10 cellular contexts compared by ENCODE assay signal in the genomic region with DNA sequence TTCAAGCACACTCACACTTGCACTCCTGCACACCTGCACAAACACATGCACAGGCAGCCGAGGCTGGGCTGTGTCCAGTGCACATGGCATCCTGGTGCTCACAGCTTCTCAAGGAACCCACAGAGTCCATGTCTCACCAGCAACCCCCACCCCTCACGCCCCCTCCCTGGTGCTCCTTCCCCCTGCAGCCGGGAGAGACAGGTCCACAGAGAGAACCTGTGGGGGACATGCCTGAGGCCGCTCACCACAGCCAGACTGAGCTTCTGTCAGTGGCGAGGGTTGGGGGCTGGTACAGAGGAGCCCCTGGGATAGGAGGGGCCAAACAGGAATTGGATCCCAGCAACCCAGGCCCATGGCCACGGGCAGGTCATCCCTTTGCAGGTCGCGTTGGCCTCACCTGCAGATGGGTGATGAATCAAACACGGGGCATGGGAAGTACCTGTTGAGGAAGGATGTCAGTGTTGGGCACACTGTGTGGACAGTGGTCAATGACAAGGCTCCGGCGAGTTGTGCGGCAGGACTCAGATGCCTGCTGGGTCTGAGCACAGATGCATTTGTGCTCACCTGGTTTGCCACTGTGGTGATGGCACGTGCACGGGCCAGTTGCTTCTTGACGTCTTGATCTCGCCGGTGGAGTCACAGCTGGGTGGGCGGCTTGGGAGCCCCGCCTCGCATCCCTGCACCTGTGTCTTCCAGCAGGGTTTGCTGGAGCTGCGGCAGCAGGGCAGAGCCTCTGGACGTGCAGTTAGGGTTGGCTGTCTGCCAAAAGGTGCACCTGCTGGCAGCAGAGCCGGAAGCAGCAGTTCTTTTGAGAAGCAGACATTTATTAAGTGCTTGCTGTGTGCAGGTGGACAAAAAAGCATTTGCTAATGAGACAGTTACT.
DNase-seq lines count a peak whose midpoint lies in the region; ATAC-seq and TF ChIP-seq lines count a peak whose summit lies in the region.
"Had no signal": no experiment of that assay in that cellular context is flagged by ENCODE, and none has a peak within 500 bp of the region (broad histone marks: within the 10 kb centered on the region; RNA-seq: fewer than 3 reads in every experiment).

No MANE protein-coding gene starts in this region.

- no peak for DNase-seq in IMR-90
- peak; percentile 78 for DNase-seq in NCI-H2081 treated with DMSO at 0.1 percent for 48 hours (lab: John Stamatoyannopoulos, UW)
- DNase-seq in activated B cell treated with CpG ODN at 0.5 μM for 24 hours: peak; percentile 3
- peak; percentile 65 for DNase-seq in spleen
- DNase-seq in activated T-cell treated with anti-CD3 and anti-CD28 coated beads, Interleukin-2, amount 50 U/mL, for 1 hour: no peak
- no peak for DNase-seq in RWPE1 (ENCODE audit: low spot score)
- DNase-seq: activated T-cell treated with anti-CD3 and anti-CD28 coated beads for 4 hours, midbrain, T-helper 2 cell had no signal

- no peak overlapping the region for H4K8ac ChIP-seq in IMR-90 (ENCODE audit: low read depth in 2 of 2, low read length in 2 of 2)

- no peaks in the 10 kb centered on the region for H3K4me1 Mint-ChIP-seq in activated B cell treated with CpG ODN at 0.5 μM for 24 hours

- H3K27me3 Mint-ChIP-seq in activated B cell treated with CpG ODN at 0.5 μM for 24 hours: no peaks in the 10 kb centered on the region

- H2BK120ac ChIP-seq in IMR-90 (ENCODE audit: low read depth, low read length): no peak overlapping the region

- H2AK9ac ChIP-seq in IMR-90 (replicated peaks; ENCODE audit: low read depth, low read length, poor library complexity): no peak overlapping the region

- 73% methylated on average over 16 of the region's 23 CpGs; no CpG with 5 or more reads in 1 of the 2 experiments for WGBS in IMR-90 (ENCODE audit: extremely low coverage in 2 of 2, insufficient read length in 1 of 2), 2 experiments
- 76 to 82% (median 80%) methylated on average over 16 to 23 of the region's 23 CpGs for WGBS in spleen, 5 donors

- no peak overlapping the region for H3K56ac ChIP-seq in IMR-90 (ENCODE audit: extremely low read depth, insufficient read depth, low read length)

- no peak overlapping the region for H3K18ac ChIP-seq in IMR-90 (ENCODE audit: low read depth, low read length)

- H2BK15ac ChIP-seq in IMR-90 (ENCODE audit: low read depth, low read length): no peak overlapping the region

- H3K9me3 ChIP-seq in IMR-90 (ENCODE audit: control insufficient read depth, insufficient read depth, low read length) (peaks cover 51% of the 10 kb centered on the region), spleen (no peaks in the 10 kb centered on the region)

- H3K4me3 ChIP-seq in IMR-90 (ENCODE audit: insufficient read depth, low read depth, low read length) (no peak overlapping the region), spleen (no peak overlapping the region)

- peak overlapping the region; percentile 21 for H2AFZ ChIP-seq in IMR-90 (replicated peaks; ENCODE audit: low read length, poor library complexity)

- H4K5ac ChIP-seq in IMR-90 (ENCODE audit: low read depth, low read length): no peak overlapping the region

- no peaks in the 10 kb centered on the region for H3K36me3 ChIP-seq in IMR-90 (ENCODE audit: control insufficient read depth, insufficient read depth, low read length)
- no peaks in the 10 kb centered on the region for H3K36me3 ChIP-seq in spleen

- no peak overlapping the region for H3K9ac ChIP-seq in IMR-90 (ENCODE audit: low read depth, low read length)

- TF ChIP-seq RAD21 in IMR-90 (IDR thresholded peaks at IDR 0.05; ENCODE audit: low read length): no peak

- dilution Hi-C loops in IMR-90 (cut with HindIII; ENCODE audit: low sequenced_read_pairs, unreplicated experiment): no loop called here

- H3K4me3 Mint-ChIP-seq in activated B cell treated with CpG ODN at 0.5 μM for 24 hours: no peak overlapping the region

- no peak overlapping the region for H3K27ac Mint-ChIP-seq in activated B cell treated with CpG ODN at 0.5 μM for 24 hours

- H4K20me1 ChIP-seq in IMR-90 (ENCODE audit: insufficient read depth, low read length): no peaks in the 10 kb centered on the region

- H2BK20ac ChIP-seq in IMR-90 (ENCODE audit: low read depth, low read length): no peak overlapping the region

- H4K91ac ChIP-seq in IMR-90 (ENCODE audit: insufficient read depth, low read depth, low read length): no peak overlapping the region

- no peaks in the 10 kb centered on the region for H3K4me1 ChIP-seq in IMR-90 (ENCODE audit: control insufficient read depth, insufficient read depth, low read length)
- peaks cover 0 to 38% (median 18%) of the 10 kb centered on the region in 6 donors for H3K4me1 ChIP-seq in spleen

- TF ChIP-seq POLR2A in IMR-90 (IDR thresholded peaks at IDR 0.05; ENCODE audit: low read depth, low read length): no peak
- TF ChIP-seq POLR2A in spleen (IDR thresholded peaks at IDR 0.05): no peak

- in situ Hi-C loops in IMR-90 (cut with MboI; ENCODE audit: low sequenced_read_pairs): no loop called here

- no peak overlapping the region for H2AK5ac ChIP-seq in IMR-90 (ENCODE audit: low read depth, low read length)

- H2BK5ac ChIP-seq in IMR-90 (ENCODE audit: low read depth, low read length, poor library complexity, severe bottlenecking): no peak overlapping the region

- no peaks in the 10 kb centered on the region for H3K36me3 Mint-ChIP-seq in activated B cell treated with CpG ODN at 0.5 μM for 24 hours (ENCODE audit: low read depth)

- ATAC-seq in IMR-90 (ENCODE audit: low read depth) (no peak), activated B cell treated with CpG ODN at 0.5 μM for 24 hours (ENCODE audit: low read depth) (no peak), HG03439 (IDR thresholded peaks at IDR 0.05; ENCODE audit: unreplicated experiment) (no peak)

- H3K27ac ChIP-seq in IMR-90 (ENCODE audit: insufficient read depth, low read length) (no peak overlapping the region), spleen (no peak overlapping the region), RWPE1 (no peak overlapping the region)

- H3K14ac ChIP-seq in IMR-90 (replicated peaks; ENCODE audit: low read depth, low read length): no peak overlapping the region

- no peaks in the 10 kb centered on the region for H3K9me3 Mint-ChIP-seq in activated B cell treated with CpG ODN at 0.5 μM for 24 hours

- TF ChIP-seq CTCF in IMR-90 (conservative IDR thresholded peaks at IDR 0.05; ENCODE audit: low read depth, low read length) (no peak), activated B cell treated with CpG ODN at 0.5 μM for 24 hours (IDR thresholded peaks at IDR 0.05) (no peak), spleen (IDR thresholded peaks at IDR 0.05 in 8 of 11, conservative IDR thresholded peaks at IDR 0.05 in 3 of 11) (no peak), RWPE1 (conservative IDR thresholded peaks at IDR 0.05; ENCODE audit: low read depth) (no peak)

- no peak overlapping the region for H3K23ac ChIP-seq in IMR-90 (ENCODE audit: low read depth, low read length)

- H3K79me1 ChIP-seq in IMR-90 (ENCODE audit: low read depth in 1 of 2, low read length in 2 of 2): no peaks in the 10 kb centered on the region

- POLR2A ChIA-PET in IMR-90 (lab: Charles Lee; ENCODE audit: unreplicated experiment) (no interaction called here), activated B cell treated with CpG ODN at 0.5 μM for 24 hours (lab: Charles Lee) (no interaction called here), RWPE1 (lab: Yijun Ruan, JAX; ENCODE audit: low non-redundant PET) (no interaction called here)

- BruUV-seq in IMR-90 (replicated peaks; lab: Mats Ljungman, UMichigan): no TSS peak

- H3K4me2 ChIP-seq in IMR-90 (ENCODE audit: low read depth, low read length): no peak overlapping the region

- H3K27me3 ChIP-seq in IMR-90 (ENCODE audit: control insufficient read depth, insufficient read depth, low read length) (no peaks in the 10 kb centered on the region), spleen (replicated peaks in 1 of 7) (peaks cover 0 to 9% (median 0%) of the 10 kb centered on the region in 7 donors)

- intact Hi-C loops in IMR-90 (cut with micrococcal nuclease) (no loop called here), activated B cell treated with CpG ODN at 0.5 μM for 24 hours (cut with micrococcal nuclease) (no loop called here), spleen (cut with DNase I; ENCODE audit: low total_unique reads) (no loop called here)

- no peak overlapping the region for H3K4ac ChIP-seq in IMR-90 (ENCODE audit: low read depth, low read length)

- H3K9me1 ChIP-seq in IMR-90 (ENCODE audit: insufficient read depth, low read length): no peaks in the 10 kb centered on the region

- CTCF ChIA-PET in IMR-90 (lab: Yijun Ruan, JAX): no interaction called here
- CTCF ChIA-PET in activated B cell treated with CpG ODN at 0.5 μM for 24 hours (lab: Charles Lee): no interaction called here
- CTCF ChIA-PET in RWPE1 (lab: Yijun Ruan, JAX): no interaction called here

TF ChIP-seq in IMR-90, 13 proteins besides CTCF, POLR2A, EP300 and RAD21:
- TF ChIP-seq, protein P1, sequence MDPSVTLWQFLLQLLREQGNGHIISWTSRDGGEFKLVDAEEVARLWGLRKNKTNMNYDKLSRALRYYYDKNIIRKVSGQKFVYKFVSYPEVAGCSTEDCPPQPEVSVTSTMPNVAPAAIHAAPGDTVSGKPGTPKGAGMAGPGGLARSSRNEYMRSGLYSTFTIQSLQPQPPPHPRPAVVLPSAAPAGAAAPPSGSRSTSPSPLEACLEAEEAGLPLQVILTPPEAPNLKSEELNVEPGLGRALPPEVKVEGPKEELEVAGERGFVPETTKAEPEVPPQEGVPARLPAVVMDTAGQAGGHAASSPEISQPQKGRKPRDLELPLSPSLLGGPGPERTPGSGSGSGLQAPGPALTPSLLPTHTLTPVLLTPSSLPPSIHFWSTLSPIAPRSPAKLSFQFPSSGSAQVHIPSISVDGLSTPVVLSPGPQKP (IDR thresholded peaks at IDR 0.05; ENCODE audit: borderline replicate concordance, low read depth, low read length): no peak
- TF ChIP-seq MAZ (IDR thresholded peaks at IDR 0.05; ENCODE audit: borderline replicate concordance, low read depth, low read length) (no peak), CHD1 (IDR thresholded peaks at IDR 0.05; ENCODE audit: low read depth, low read length) (no peak), RCOR1 (IDR thresholded peaks at IDR 0.05; ENCODE audit: insufficient replicate concordance, low read length) (no peak), BHLHE40 (IDR thresholded peaks at IDR 0.05; ENCODE audit: low read depth, low read length) (no peak), FOS (IDR thresholded peaks at IDR 0.05; ENCODE audit: low read depth, low read length) (no peak), MXI1 (IDR thresholded peaks at IDR 0.05; ENCODE audit: borderline replicate concordance, low read depth, low read length) (no peak), MAFK (IDR thresholded peaks at IDR 0.05; ENCODE audit: low read depth, low read length) (no peak), CEBPB (IDR thresholded peaks at IDR 0.05; ENCODE audit: low read depth, low read length) (no peak)
- TF ChIP-seq, protein P2, sequence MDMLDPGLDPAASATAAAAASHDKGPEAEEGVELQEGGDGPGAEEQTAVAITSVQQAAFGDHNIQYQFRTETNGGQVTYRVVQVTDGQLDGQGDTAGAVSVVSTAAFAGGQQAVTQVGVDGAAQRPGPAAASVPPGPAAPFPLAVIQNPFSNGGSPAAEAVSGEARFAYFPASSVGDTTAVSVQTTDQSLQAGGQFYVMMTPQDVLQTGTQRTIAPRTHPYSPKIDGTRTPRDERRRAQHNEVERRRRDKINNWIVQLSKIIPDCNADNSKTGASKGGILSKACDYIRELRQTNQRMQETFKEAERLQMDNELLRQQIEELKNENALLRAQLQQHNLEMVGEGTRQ (IDR thresholded peaks at IDR 0.05; ENCODE audit: low read depth, low read length): no peak

Comparison
In these comparisons a context has a peak if more than half of its experiments do, and no peak if none do; other contexts are left out.
1. DNase-seq: peak in NCI-H2081 treated with DMSO at 0.1 percent for 48 hours (single experiment), activated B cell treated with CpG ODN at 0.5 μM for 24 hours (single experiment) and spleen (single experiment); none in IMR-90 (single experiment), activated T-cell treated with anti-CD3 and anti-CD28 coated beads, Interleukin-2, amount 50 U/mL, for 1 hour (single experiment) and RWPE1 (single experiment).